13 cellular contexts compared by ENCODE assay signal in genomic region chr9:89993678-89994630, GRCh38.
DNase-seq lines count a peak whose midpoint lies in the region; ATAC-seq and TF ChIP-seq lines count a peak whose summit lies in the region.
"Had no signal": no experiment of that assay in that cellular context is flagged by ENCODE, and none has a peak within 500 bp of the region (broad histone marks: within the 10 kb centered on the region; RNA-seq: fewer than 3 reads in every experiment).

No MANE protein-coding gene starts in this region.

- H3K27me3 Mint-ChIP-seq in stimulated activated naive B cell treated with anti-CD40 and anti-IgM and Interleukin-4, amounts not matched to agents 10 μg/mL and 1 μg/mL and 100 μg/mL, for 72 hours: no peaks in the 10 kb centered on the region
- H3K27me3 Mint-ChIP-seq: activated B cell treated with CpG ODN at 0.5 μM for 24 hours had no signal

- peak overlapping the region; percentile 51 to 85 for H3K27ac ChIP-seq in right atrium auricular region

- no peak overlapping the region for H3K4me3 Mint-ChIP-seq in stimulated activated naive B cell treated with anti-CD40 and anti-IgM and Interleukin-4, amounts not matched to agents 10 μg/mL and 1 μg/mL and 100 μg/mL, for 72 hours
- H3K4me3 Mint-ChIP-seq: activated B cell treated with CpG ODN at 0.5 μM for 24 hours; stimulated activated naive CD8-positive, alpha-beta T cell treated with anti-CD3 and anti-CD28 coated beads, Interleukin-15, Interleukin-2, amounts not matched to agents 100 ng/mL and 50 ng/mL, for 24 hours had no signal

- no peaks in the 10 kb centered on the region for H3K9me3 ChIP-seq in right atrium auricular region

- peak; percentile 16 for DNase-seq in GM03348 (ENCODE audit: low spot score)
- DNase-seq in OCI-M1 (lab: John Stamatoyannopoulos, UW): peak; percentile 44
- peak; percentile 72 for DNase-seq in right atrium auricular region (ENCODE audit: low spot score)
- peak; percentile 65 for DNase-seq in pons (ENCODE audit: low spot score)
- DNase-seq in stimulated activated naive B cell treated with anti-CD40 and anti-IgM and Interleukin-4, amounts not matched to agents 10 μg/mL and 1 μg/mL and 100 μg/mL, for 72 hours: no peak
- DNase-seq in NCI-H2227 treated with DMSO at 0.1 percent for 48 hours (lab: John Stamatoyannopoulos, UW): no peak
- no peak for DNase-seq in activated CD4-positive, alpha-beta T cell treated with anti-CD3 and anti-CD28 coated beads for 4 hours
- no peak for DNase-seq in stimulated activated CD4-positive, alpha-beta T cell treated with anti-CD3 and anti-CD28 coated beads, Interleukin-4, amount 100 ng/mL, for 24 hours
- DNase-seq: activated B cell treated with CpG ODN at 0.5 μM for 24 hours; activated gamma-delta T cell treated with Interleukin-2 at 50 U/mL for 16 hours; KG1; stimulated activated CD4-positive, alpha-beta T cell treated with anti-CD3 and anti-CD28 coated beads, Interleukin-12 subunit alpha, Interleukin-12 subunit beta, amount 100 ng/mL, for 4 hours had no signal

- no peaks in the 10 kb centered on the region for H3K36me3 Mint-ChIP-seq in stimulated activated naive B cell treated with anti-CD40 and anti-IgM and Interleukin-4, amounts not matched to agents 10 μg/mL and 1 μg/mL and 100 μg/mL, for 72 hours

- H3K4me1 Mint-ChIP-seq in stimulated activated naive B cell treated with anti-CD40 and anti-IgM and Interleukin-4, amounts not matched to agents 10 μg/mL and 1 μg/mL and 100 μg/mL, for 72 hours: peaks cover 7 to 11% of the 10 kb centered on the region in 2 donors

- H3K27me3 ChIP-seq in right atrium auricular region: no peaks in the 10 kb centered on the region

- H3K9me3 Mint-ChIP-seq in stimulated activated naive B cell treated with anti-CD40 and anti-IgM and Interleukin-4, amounts not matched to agents 10 μg/mL and 1 μg/mL and 100 μg/mL, for 72 hours: no peaks in the 10 kb centered on the region
- H3K9me3 Mint-ChIP-seq: activated B cell treated with CpG ODN at 0.5 μM for 24 hours; stimulated activated naive CD8-positive, alpha-beta T cell treated with anti-CD3 and anti-CD28 coated beads, Interleukin-15, Interleukin-2, amounts not matched to agents 100 ng/mL and 50 ng/mL, for 24 hours had no signal

- H3K4me1 ChIP-seq in right atrium auricular region: peaks cover 0 to 45% of the 10 kb centered on the region in 2 donors

- no peak for ATAC-seq in stimulated activated naive B cell treated with anti-CD40 and anti-IgM and Interleukin-4, amounts not matched to agents 10 μg/mL and 1 μg/mL and 100 μg/mL, for 72 hours (replicated peaks)

- H3K36me3 ChIP-seq in right atrium auricular region: no peaks in the 10 kb centered on the region

- H3K27ac Mint-ChIP-seq in stimulated activated naive B cell treated with anti-CD40 and anti-IgM and Interleukin-4, amounts not matched to agents 10 μg/mL and 1 μg/mL and 100 μg/mL, for 72 hours: no peak overlapping the region
- H3K27ac Mint-ChIP-seq: activated B cell treated with CpG ODN at 0.5 μM for 24 hours; stimulated activated naive CD8-positive, alpha-beta T cell treated with anti-CD3 and anti-CD28 coated beads, Interleukin-15, Interleukin-2, amounts not matched to agents 100 ng/mL and 50 ng/mL, for 24 hours had no signal

- TF ChIP-seq CTCF in right atrium auricular region (IDR thresholded peaks at IDR 0.05): no peak

- H3K4me3 ChIP-seq in right atrium auricular region: no peak overlapping the region

Comparison
In these comparisons a context has a peak if more than half of its experiments do, and no peak if none do; other contexts are left out.
1. DNase-seq: peak in GM03348 (single experiment), OCI-M1 (single experiment), right atrium auricular region (single experiment) and pons (single experiment); none in stimulated activated naive B cell treated with anti-CD40 and anti-IgM and Interleukin-4, amounts not matched to agents 10 μg/mL and 1 μg/mL and 100 μg/mL, for 72 hours (single experiment), NCI-H2227 treated with DMSO at 0.1 percent for 48 hours (single experiment), activated CD4-positive, alpha-beta T cell treated with anti-CD3 and anti-CD28 coated beads for 4 hours (0 of 2) and stimulated activated CD4-positive, alpha-beta T cell treated with anti-CD3 and anti-CD28 coated beads, Interleukin-4, amount 100 ng/mL, for 24 hours (single experiment).